Comparison of ENCODE assay signal across 10 cellular contexts in genomic region chr17:8359769-8360168, GRCh38. TPM values are rescaled to one million over a fixed set of nuclear protein-coding genes. Genes with fewer than 3 reads are reported as not detected.
A peak's percentile ranks its signal among the peaks of the same experiment; 100 is the strongest.
DNase-seq lines count a peak whose midpoint lies in the region; ATAC-seq, FAIRE-seq and TF ChIP-seq lines count a peak whose summit lies in the region.
"Had no signal": no experiment of that assay in that cellular context is flagged by ENCODE, and none has a peak within 500 bp of the region (broad histone marks: within the 10 kb centered on the region; RNA-seq: fewer than 3 reads in every experiment).

No MANE protein-coding gene starts in this region.

- H3K9me3 Mint-ChIP-seq in progenitor cell of endocrine pancreas (ENCODE audit: low read depth) = no peaks in the 10 kb centered on the region

- peaks cover 20% of the 10 kb centered on the region for H3K4me1 Mint-ChIP-seq in progenitor cell of endocrine pancreas (ENCODE audit: low read depth)

- peak overlapping the region; percentile 89 for H3K27ac Mint-ChIP-seq in progenitor cell of endocrine pancreas

- peaks cover 7% of the 10 kb centered on the region for H3K36me3 Mint-ChIP-seq in progenitor cell of endocrine pancreas (ENCODE audit: insufficient read depth)

- intact Hi-C loops in posterior vena cava (cut with DNase I) = no loop called here

- TF ChIP-seq POLR2A in GM12891 (IDR thresholded peaks at IDR 0.05; ENCODE audit: low read depth, low read length) = no peak

- FAIRE-seq in GM12891 (lab: Jason Lieb, UNC) = no peak

- no peak for TF ChIP-seq CTCF in progenitor cell of endocrine pancreas (IDR thresholded peaks at IDR 0.05; ENCODE audit: unreplicated experiment)

- ATAC-seq in HG02610 (IDR thresholded peaks at IDR 0.05; ENCODE audit: unreplicated experiment) = no peak

- no peaks in the 10 kb centered on the region for H3K27me3 Mint-ChIP-seq in progenitor cell of endocrine pancreas

- DNase-seq in GM03348 (ENCODE audit: low spot score) = peak; percentile 86
- peak; percentile 51 for DNase-seq in SHP77 treated with DMSO at 0.1 percent for 48 hours (lab: John Stamatoyannopoulos, UW)
- peak; percentile 12 for DNase-seq in foreskin melanocyte
- DNase-seq in progenitor cell of endocrine pancreas (ENCODE audit: low spot score, unreplicated experiment) = no peak
- no peak for DNase-seq in NCI-H2029 treated with DMSO at 0.1 percent for 48 hours (lab: John Stamatoyannopoulos, UW)
- DNase-seq in GM12891 (ENCODE audit: insufficient read length, low spot score) = no peak
- no peak for DNase-seq in posterior vena cava (ENCODE audit: low spot score)

- H3K4me3 Mint-ChIP-seq in progenitor cell of endocrine pancreas (ENCODE audit: low read depth) = no peak overlapping the region

TF ChIP-seq in GM12891, 5 proteins besides CTCF, POLR2A, EP300 and RAD21:
- TF ChIP-seq TAF1 (IDR thresholded peaks at IDR 0.05; ENCODE audit: low read depth, low read length) (no peak), PAX5 (IDR thresholded peaks at IDR 0.05; ENCODE audit: insufficient read depth, low read length, severe bottlenecking) (no peak), POU2F2 (IDR thresholded peaks at IDR 0.05; ENCODE audit: low read depth, low read length) (no peak), SPI1 (IDR thresholded peaks at IDR 0.05; ENCODE audit: low read depth, low read length) (no peak), POLR2AphosphoS5 (IDR thresholded peaks at IDR 0.05; ENCODE audit: low read depth, low read length) (no peak)

RNA-seq across cellular contexts. Expression of gene ODF4, which starts 20.1 kb away (rescaled TPM):
- total RNA-seq in progenitor cell of endocrine pancreas (not detected in 2 replicates), posterior vena cava (not detected)
- not detected for polyA plus RNA-seq in GM12891 (2012; ENCODE audit: low read depth, missing spikeins)
- total RNA-seq: mononuclear cell, NCI-H460 had no signal

RNA-seq across cellular contexts. Expression of gene RPL26, which starts 23.2 kb away (rescaled TPM):
- total RNA-seq in progenitor cell of endocrine pancreas = 1,699 and 1,778 TPM in 2 replicates
- polyA plus RNA-seq in GM12891 (2012; ENCODE audit: low read depth, missing spikeins) = 7,968 TPM
- 1,000 to 10,000 TPM; 1,249 to 1,265 TPM for total RNA-seq in posterior vena cava

RNA-seq across cellular contexts. Expression of gene RNF222, which starts 37.9 kb away (rescaled TPM):
- total RNA-seq in progenitor cell of endocrine pancreas (not detected in 2 replicates), posterior vena cava (not detected)
- not detected for polyA plus RNA-seq in GM12891 (2012; ENCODE audit: low read depth, missing spikeins)
- total RNA-seq: NCI-H460 had no signal

RNA-seq across cellular contexts. Expression of gene ARHGEF15, which starts 49.7 kb away (rescaled TPM):
- total RNA-seq in progenitor cell of endocrine pancreas (0.22 and 0.27 TPM in 2 replicates), posterior vena cava (10 to 100 TPM; 17.8 to 22.3 TPM)
- not detected for polyA plus RNA-seq in GM12891 (2012; ENCODE audit: low read depth, missing spikeins)
- total RNA-seq: mononuclear cell, NCI-H460 had no signal

Comparison
In these comparisons a context has a peak if more than half of its experiments do, and no peak if none do; other contexts are left out.
1. DNase-seq: peak in GM03348 (single experiment), SHP77 treated with DMSO at 0.1 percent for 48 hours (single experiment) and foreskin melanocyte (single experiment); none in progenitor cell of endocrine pancreas (single experiment), NCI-H2029 treated with DMSO at 0.1 percent for 48 hours (single experiment), GM12891 (single experiment) and posterior vena cava (single experiment).